11 cellular contexts compared by ENCODE assay signal in the genomic region with DNA sequence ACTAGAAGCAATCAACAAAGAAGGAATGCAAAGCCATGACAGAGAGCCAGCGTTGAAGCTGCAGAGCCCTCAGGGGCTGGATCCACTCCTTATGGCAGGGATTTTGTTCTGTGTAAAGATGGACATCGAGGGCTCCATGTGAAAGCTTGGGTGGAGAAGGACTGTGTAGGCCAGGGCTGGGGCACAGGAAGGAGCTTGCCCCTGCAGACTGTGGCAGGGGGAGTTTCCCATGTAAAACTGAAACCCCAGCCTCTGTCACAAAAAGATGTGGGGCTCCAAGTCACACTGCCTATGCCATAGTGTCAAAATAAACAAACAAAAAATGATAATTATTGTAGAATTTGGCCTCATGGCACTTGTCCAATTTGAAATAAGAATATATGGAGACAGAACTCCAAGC.
A peak's percentile ranks its signal among the peaks of the same experiment; 100 is the strongest.
DNase-seq lines count a peak whose midpoint lies in the region; ATAC-seq and TF ChIP-seq lines count a peak whose summit lies in the region.
"Had no signal": no experiment of that assay in that cellular context is flagged by ENCODE, and none has a peak within 500 bp of the region (broad histone marks: within the 10 kb centered on the region; RNA-seq: fewer than 3 reads in every experiment).

No MANE protein-coding gene starts in this region.

- no peaks in the 10 kb centered on the region for H4K20me1 ChIP-seq in GM23248 (ENCODE audit: insufficient read depth)

- 46 to 60% methylated on average over 2 of the region's 2 CpGs for WGBS in GM23248 (ENCODE audit: low coverage in 1 of 2, low lambda C conversion rate in 2 of 2, missing lambda C conversion rate in 2 of 2), 2 experiments

- no peaks in the 10 kb centered on the region for H3K79me2 ChIP-seq in GM23248 (ENCODE audit: insufficient read depth)

- TF ChIP-seq CTCF in mesothelial cell of epicardium (IDR thresholded peaks at IDR 0.05; ENCODE audit: unreplicated experiment) (no peak), GM10248 (IDR thresholded peaks at IDR 0.05; ENCODE audit: control extremely low read depth, extremely low read depth, low read depth, missing control alignments) (no peak)

- H2AFZ ChIP-seq in GM23248: no peak overlapping the region

- peaks cover 27% of the 10 kb centered on the region for H3F3A ChIP-seq in GM23248 (ENCODE audit: insufficient read depth)

- H3K27ac Mint-ChIP-seq in mesothelial cell of epicardium: peak overlapping the region; percentile 79

- POLR2A ChIA-PET in GM10248 (lab: Yijun Ruan, JAX) (no interaction called here), HEK293T (lab: Yijun Ruan, JAX) (no interaction called here)

- peak overlapping the region; percentile 50 for H3K27ac ChIP-seq in GM23248

- H3K9me3 ChIP-seq in GM23248 (ENCODE audit: low read depth): no peaks in the 10 kb centered on the region

- peaks cover 16% of the 10 kb centered on the region for H3K36me3 Mint-ChIP-seq in mesothelial cell of epicardium

- no peaks in the 10 kb centered on the region for H3K36me3 ChIP-seq in GM23248 (ENCODE audit: low read depth)

- DNase-seq in GM23248 (no peak), mesothelial cell of epicardium (ENCODE audit: low spot score in 2 of 2, unreplicated experiment in 2 of 2) (no peak), GM10248 (ENCODE audit: extremely low spot score) (no peak), 8988T (no peak), HEK293T (ENCODE audit: extremely low spot score) (no peak)
- DNase-seq in effector CD4-positive, alpha-beta T cell: no peak
- DNase-seq: DMS79, NCI-H2107, substantia nigra had no signal

- peaks cover 31% of the 10 kb centered on the region for H3K9me3 Mint-ChIP-seq in mesothelial cell of epicardium

- H3K4me3 Mint-ChIP-seq in mesothelial cell of epicardium: no peak overlapping the region

- no peaks in the 10 kb centered on the region for H3K9me2 ChIP-seq in GM23248 (ENCODE audit: insufficient read depth)

- H3K9ac ChIP-seq in GM23248: no peak overlapping the region

- ATAC-seq in GM19324 (IDR thresholded peaks at IDR 0.05; ENCODE audit: low FRiP score, unreplicated experiment) (peak; percentile 56), HG03378 (IDR thresholded peaks at IDR 0.05; ENCODE audit: unreplicated experiment) (peak; percentile 51)

- H3K27me3 ChIP-seq in GM23248 (replicated peaks; ENCODE audit: insufficient read depth): no peaks in the 10 kb centered on the region

- CTCF ChIA-PET in GM10248 (lab: Yijun Ruan, JAX): interaction anchor here (0.9 to 2.6 kb wide), 4 partner anchors 9 to 28 kb away, joined by 3 to 15 read pairs (median 8); no protein-coding TSS in a partner anchor
- CTCF ChIA-PET in HEK293T (lab: Yijun Ruan, JAX): interaction anchor here (2.0 kb wide), 1 partner anchor 9 kb away, joined by 6 read pairs; no protein-coding TSS in a partner anchor

- H3K4me1 Mint-ChIP-seq in mesothelial cell of epicardium: peaks cover 20% of the 10 kb centered on the region

- in situ Hi-C loops in GM23248 (cut with MboI): loop anchor here (25.0 kb wide), 1 partner anchor 390 kb away; no protein-coding TSS in a partner anchor

- H3K27me3 Mint-ChIP-seq in mesothelial cell of epicardium (ENCODE audit: low read depth): no peaks in the 10 kb centered on the region

- no peak overlapping the region for H3K4me3 ChIP-seq in GM23248

- H3K4me2 ChIP-seq in GM23248 (ENCODE audit: unreplicated experiment): no peak overlapping the region

- H3K4me1 ChIP-seq in GM23248 (ENCODE audit: insufficient read depth): peaks cover 21% of the 10 kb centered on the region

TF ChIP-seq in HEK293T, 16 proteins besides CTCF, POLR2A, EP300 and RAD21:
- TF ChIP-seq TARDBP (IDR thresholded peaks at IDR 0.05) (no peak), SUZ12 (IDR thresholded peaks at IDR 0.05) (no peak), SP1 (IDR thresholded peaks at IDR 0.05) (no peak), ELF4 (IDR thresholded peaks at IDR 0.05) (no peak), ZNF384 (IDR thresholded peaks at IDR 0.05) (no peak), L3MBTL2 (conservative IDR thresholded peaks at IDR 0.05) (no peak)
